In genomic region chr14:55124774-55125372, GRCh38 we compare ENCODE assay signal across 23 cellular contexts. TPM values are rescaled to one million over a fixed set of nuclear protein-coding genes. Genes with fewer than 3 reads are reported as not detected.
DNase-seq lines count a peak whose midpoint lies in the region; ATAC-seq, FAIRE-seq and TF ChIP-seq lines count a peak whose summit lies in the region.
"Had no signal": no experiment of that assay in that cellular context is flagged by ENCODE, and none has a peak within 500 bp of the region (broad histone marks: within the 10 kb centered on the region; RNA-seq: fewer than 3 reads in every experiment).

No MANE protein-coding gene starts in this region.

- FAIRE-seq in small intestine (lab: Jason Lieb, UNC) = no peak

- peaks cover 39% of the 10 kb centered on the region for H3K4me1 Mint-ChIP-seq in activated CD4-positive, alpha-beta memory T cell treated with anti-CD3 and anti-CD28 coated beads, Interleukin-2, amount 10 ng/mL, durations not matched to agents 7 days and 5 days
- H3K4me1 Mint-ChIP-seq in activated CD4-positive, alpha-beta memory T cell treated with anti-CD3 and anti-CD28 coated beads for 36 hours (ENCODE audit: low read depth) = peaks cover 14% of the 10 kb centered on the region
- H3K4me1 Mint-ChIP-seq in CD8-positive, alpha-beta T cell (ENCODE audit: low read depth) = peaks cover 19% of the 10 kb centered on the region

- intact Hi-C loops in activated CD4-positive, alpha-beta memory T cell treated with anti-CD3 and anti-CD28 coated beads for 36 hours (cut with micrococcal nuclease) = loop anchor here (5.0 kb wide), 1 partner anchor 38 kb away; no protein-coding TSS in a partner anchor
- intact Hi-C loops in PC-3 (cut with micrococcal nuclease) = no loop called here
- intact Hi-C loops in esophagus squamous epithelium (cut with DNase I) = no loop called here
- intact Hi-C loops in CD8-positive, alpha-beta T cell (cut with DNase I, micrococcal nuclease) = no loop called here

- H3K4me1 ChIP-seq in PC-3 (ENCODE audit: insufficient read depth, low read length) (peaks cover 61% of the 10 kb centered on the region), esophagus squamous epithelium (peaks cover 42 to 91% (median 68%) of the 10 kb centered on the region in 3 donors), small intestine (ENCODE audit: control insufficient read depth in 2 of 2, insufficient read depth in 1 of 2, low read depth in 1 of 2, low read length in 1 of 2) (peaks cover 18 to 23% of the 10 kb centered on the region in 2 donors)
- peaks cover 6% of the 10 kb centered on the region for H3K4me1 ChIP-seq in effector memory CD4-positive, alpha-beta T cell (ENCODE audit: control insufficient read depth, insufficient read depth, low read length, poor library complexity, severe bottlenecking)
- peaks cover 4% of the 10 kb centered on the region for H3K4me1 ChIP-seq in CD8-positive, alpha-beta T cell (ENCODE audit: insufficient read depth, low read length)

- H3K4me3 Mint-ChIP-seq in activated CD4-positive, alpha-beta memory T cell treated with anti-CD3 and anti-CD28 coated beads, Interleukin-2, amount 10 ng/mL, durations not matched to agents 7 days and 5 days = no peak overlapping the region
- no peak overlapping the region for H3K4me3 Mint-ChIP-seq in activated CD4-positive, alpha-beta memory T cell treated with anti-CD3 and anti-CD28 coated beads for 36 hours
- no peak overlapping the region for H3K4me3 Mint-ChIP-seq in CD8-positive, alpha-beta T cell
- H3K4me3 Mint-ChIP-seq: activated naive CD8-positive, alpha-beta T cell treated with anti-CD3 and anti-CD28 coated beads, Interleukin-2, amount 50 U/mL, for 24 hours; T-cell had no signal

- no peak for ATAC-seq in PC-3
- ATAC-seq in GM19467 (IDR thresholded peaks at IDR 0.05; ENCODE audit: unreplicated experiment) = no peak
- ATAC-seq in CD8-positive, alpha-beta T cell = no peak
- ATAC-seq: activated naive CD8-positive, alpha-beta T cell treated with anti-CD3 and anti-CD28 coated beads, Interleukin-2, amount 50 U/mL, for 24 hours; body of pancreas; stimulated activated naive CD8-positive, alpha-beta T cell treated with anti-CD3 and anti-CD28 coated beads, Interleukin-15, Interleukin-2, amounts not matched to agents 100 U/mL and 50 U/mL, for 24 hours; T-cell had no signal

- H3K9ac ChIP-seq in PC-3 (ENCODE audit: low read length) = no peak overlapping the region

- H3K27me3 Mint-ChIP-seq in activated CD4-positive, alpha-beta memory T cell treated with anti-CD3 and anti-CD28 coated beads, Interleukin-2, amount 10 ng/mL, durations not matched to agents 7 days and 5 days = peaks cover 15% of the 10 kb centered on the region
- H3K27me3 Mint-ChIP-seq in activated CD4-positive, alpha-beta memory T cell treated with anti-CD3 and anti-CD28 coated beads for 36 hours = peaks cover 9% of the 10 kb centered on the region
- peaks cover 16% of the 10 kb centered on the region for H3K27me3 Mint-ChIP-seq in CD8-positive, alpha-beta T cell (ENCODE audit: low read depth)

- H3K9me3 ChIP-seq in PC-3 (ENCODE audit: low read length) (no peaks in the 10 kb centered on the region), esophagus squamous epithelium (no peaks in the 10 kb centered on the region), small intestine (ENCODE audit: control insufficient read depth, low read depth) (no peaks in the 10 kb centered on the region)
- no peaks in the 10 kb centered on the region for H3K9me3 ChIP-seq in effector memory CD4-positive, alpha-beta T cell (ENCODE audit: control insufficient read depth, low read length)
- H3K9me3 ChIP-seq in CD8-positive, alpha-beta T cell (ENCODE audit: low read length) = no peaks in the 10 kb centered on the region
- H3K9me3 ChIP-seq: body of pancreas, SJCRH30, tibial artery had no signal

- H4K20me1 ChIP-seq in PC-3 (ENCODE audit: low read length) = no peaks in the 10 kb centered on the region

- H3K79me2 ChIP-seq in PC-3 (ENCODE audit: low read length) = peaks cover 6% of the 10 kb centered on the region

- peak overlapping the region; percentile 67 for H3K27ac Mint-ChIP-seq in activated CD4-positive, alpha-beta memory T cell treated with anti-CD3 and anti-CD28 coated beads, Interleukin-2, amount 10 ng/mL, durations not matched to agents 7 days and 5 days
- H3K27ac Mint-ChIP-seq in activated CD4-positive, alpha-beta memory T cell treated with anti-CD3 and anti-CD28 coated beads for 36 hours = no peak overlapping the region
- no peak overlapping the region for H3K27ac Mint-ChIP-seq in CD8-positive, alpha-beta T cell
- H3K27ac Mint-ChIP-seq: activated naive CD8-positive, alpha-beta T cell treated with anti-CD3 and anti-CD28 coated beads, Interleukin-2, amount 50 U/mL, for 24 hours; activated T-helper 2 cell treated with anti-CD3 and anti-CD28 coated beads, Interferon-gamma antibody, Interleukin-2, Interleukin-4, amounts not matched to agents 10 μg/mL and 5 μg/mL and 100 μg/mL, durations not matched to agents 14 hours and 24 hours and 36 hours had no signal

- no peak overlapping the region for H3K4me2 ChIP-seq in PC-3 (ENCODE audit: low read length)

- H3K9me3 Mint-ChIP-seq in activated CD4-positive, alpha-beta memory T cell treated with anti-CD3 and anti-CD28 coated beads, Interleukin-2, amount 10 ng/mL, durations not matched to agents 7 days and 5 days = no peaks in the 10 kb centered on the region
- H3K9me3 Mint-ChIP-seq in activated CD4-positive, alpha-beta memory T cell treated with anti-CD3 and anti-CD28 coated beads for 36 hours = no peaks in the 10 kb centered on the region
- H3K9me3 Mint-ChIP-seq in CD8-positive, alpha-beta T cell = no peaks in the 10 kb centered on the region
- H3K9me3 Mint-ChIP-seq: activated naive CD8-positive, alpha-beta T cell treated with anti-CD3 and anti-CD28 coated beads, Interleukin-2, amount 50 U/mL, for 24 hours; activated T-helper 2 cell treated with anti-CD3 and anti-CD28 coated beads, Interferon-gamma antibody, Interleukin-2, Interleukin-4, amounts not matched to agents 10 μg/mL and 5 μg/mL and 100 μg/mL, durations not matched to agents 14 hours and 24 hours and 36 hours; T-cell had no signal

- no peak for DNase-seq in activated CD4-positive, alpha-beta memory T cell treated with anti-CD3 and anti-CD28 coated beads, Interleukin-2, amount 10 ng/mL, durations not matched to agents 7 days and 5 days
- no peak for DNase-seq in activated CD4-positive, alpha-beta memory T cell treated with anti-CD3 and anti-CD28 coated beads for 36 hours
- DNase-seq in PC-3 = no peak
- no peak for DNase-seq in esophagus squamous epithelium (lab: John Stamatoyannopoulos, UW)
- no peak for DNase-seq in small intestine
- DNase-seq in effector memory CD4-positive, alpha-beta T cell = no peak
- DNase-seq in CD8-positive, alpha-beta T cell = no peak
- DNase-seq: 8988T; activated naive CD8-positive, alpha-beta T cell treated with anti-CD3 and anti-CD28 coated beads, Interleukin-2, amount 50 U/mL, for 24 hours; GOT3; head of caudate nucleus; NCI-H345; retina; SJCRH30; stimulated activated CD4-positive, alpha-beta T cell treated with anti-CD3 and anti-CD28 coated beads, Interleukin-12 subunit alpha, Interleukin-12 subunit beta, amount 100 ng/mL, for 4 hours; stimulated activated CD4-positive, alpha-beta T cell treated with anti-CD3 and anti-CD28 coated beads, Interleukin-4, amount 100 ng/mL, for 4 hours; stimulated activated naive CD8-positive, alpha-beta T cell treated with anti-CD3 and anti-CD28 coated beads, Interleukin-15, Interleukin-2, amounts not matched to agents 100 U/mL and 50 U/mL, for 24 hours had no signal

- no peak overlapping the region for H2AFZ ChIP-seq in PC-3 (ENCODE audit: low read length)

- BruUV-seq in PC-3 (replicated peaks; lab: Mats Ljungman, UMichigan) = no TSS peak

- no peak overlapping the region for H3K4me3 ChIP-seq in PC-3 (ENCODE audit: low read length)
- H3K4me3 ChIP-seq in esophagus squamous epithelium = no peak overlapping the region
- no peak overlapping the region for H3K4me3 ChIP-seq in small intestine (ENCODE audit: low read depth in 1 of 2, low read length in 2 of 2)
- H3K4me3 ChIP-seq in effector memory CD4-positive, alpha-beta T cell (ENCODE audit: insufficient read depth, low read depth, low read length, poor library complexity, severe bottlenecking) = no peak overlapping the region
- H3K4me3 ChIP-seq in CD8-positive, alpha-beta T cell (ENCODE audit: low read depth, low read length) = no peak overlapping the region
- H3K4me3 ChIP-seq: body of pancreas, lung, SJCRH30, tibial artery had no signal

- H3K27me3 ChIP-seq in PC-3 (ENCODE audit: low read length) (no peaks in the 10 kb centered on the region), esophagus squamous epithelium (no peaks in the 10 kb centered on the region), small intestine (ENCODE audit: control insufficient read depth in 2 of 2, insufficient read depth in 2 of 2, low read length in 2 of 2) (no peaks in the 10 kb centered on the region)
- no peaks in the 10 kb centered on the region for H3K27me3 ChIP-seq in effector memory CD4-positive, alpha-beta T cell (replicated peaks; ENCODE audit: control insufficient read depth, insufficient read depth, low read length, poor library complexity, severe bottlenecking)
- H3K27me3 ChIP-seq in CD8-positive, alpha-beta T cell (ENCODE audit: insufficient read depth, low read length) = no peaks in the 10 kb centered on the region
- H3K27me3 ChIP-seq: body of pancreas, SJCRH30, tibial artery had no signal

- TF ChIP-seq CTCF in PC-3 (conservative IDR thresholded peaks at IDR 0.05; ENCODE audit: low read depth, low read length) (no peak), esophagus squamous epithelium (IDR thresholded peaks at IDR 0.05) (no peak)
- no peak for TF ChIP-seq CTCF in CD8-positive, alpha-beta T cell (IDR thresholded peaks at IDR 0.05)

- H3K9me2 ChIP-seq in PC-3 (replicated peaks; ENCODE audit: low read length) = no peaks in the 10 kb centered on the region

- H3K36me3 ChIP-seq in PC-3 (ENCODE audit: low read depth, low read length) = no peaks in the 10 kb centered on the region
- H3K36me3 ChIP-seq in esophagus squamous epithelium = no peaks in the 10 kb centered on the region
- no peaks in the 10 kb centered on the region for H3K36me3 ChIP-seq in small intestine (ENCODE audit: control insufficient read depth in 2 of 2, insufficient read depth in 2 of 2, low read length in 2 of 2)
- H3K36me3 ChIP-seq in effector memory CD4-positive, alpha-beta T cell (ENCODE audit: control insufficient read depth, insufficient read depth, low read length) = peaks cover 2% of the 10 kb centered on the region
- no peaks in the 10 kb centered on the region for H3K36me3 ChIP-seq in CD8-positive, alpha-beta T cell (ENCODE audit: insufficient read depth, low read length)
- H3K36me3 ChIP-seq: SJCRH30, tibial artery had no signal

- peaks cover 10% of the 10 kb centered on the region for H3F3A ChIP-seq in PC-3 (ENCODE audit: low read length, unreplicated experiment)

- POLR2A ChIA-PET in activated CD4-positive, alpha-beta memory T cell treated with anti-CD3 and anti-CD28 coated beads, Interleukin-2, amount 10 ng/mL, durations not matched to agents 7 days and 5 days (lab: Charles Lee) = interaction anchor here (0.6 to 9.9 kb wide), 3 partner anchors 19 to 27 kb away, joined by 3 to 177 read pairs (median 15); no protein-coding TSS in a partner anchor
- POLR2A ChIA-PET in activated CD4-positive, alpha-beta memory T cell treated with anti-CD3 and anti-CD28 coated beads for 36 hours (lab: Charles Lee) = no interaction called here
- POLR2A ChIA-PET in PC-3 (lab: Charles Lee; ENCODE audit: unreplicated experiment) = no interaction called here
- POLR2A ChIA-PET in CD8-positive, alpha-beta T cell (lab: Charles Lee) = interaction anchor here (1.2 kb wide), 1 partner anchor 22 kb away, joined by 3 read pairs; no protein-coding TSS in a partner anchor

- CTCF ChIA-PET in activated CD4-positive, alpha-beta memory T cell treated with anti-CD3 and anti-CD28 coated beads, Interleukin-2, amount 10 ng/mL, durations not matched to agents 7 days and 5 days (lab: Charles Lee) = interaction anchor here (0.7 to 1.8 kb wide), 4 partner anchors 22 to 74 kb away, joined by 3 to 9 read pairs (median 4); partner anchors contain the start of gene MAPK1IP1L
- CTCF ChIA-PET in activated CD4-positive, alpha-beta memory T cell treated with anti-CD3 and anti-CD28 coated beads for 36 hours (lab: Charles Lee) = interaction anchor here (1.2 kb wide), 1 partner anchor 33 kb away, joined by 3 read pairs; no protein-coding TSS in a partner anchor
- CTCF ChIA-PET in PC-3 (lab: Charles Lee) = interaction anchor here (0.6 kb wide), 1 partner anchor 37 kb away, joined by 4 read pairs; no protein-coding TSS in a partner anchor
- CTCF ChIA-PET in CD8-positive, alpha-beta T cell (lab: Charles Lee) = interaction anchor here (0.7 to 1.2 kb wide), 3 partner anchors 9 to 35 kb away, joined by 3 read pairs; no protein-coding TSS in a partner anchor

- WGBS in esophagus squamous epithelium, 2 donors = 80 to 85% methylated on average over 6 to 7 of the region's 8 CpGs
- 38 to 71% (median 59%) methylated on average over 8 of the region's 8 CpGs for WGBS in small intestine, 3 donors

- H3K27ac ChIP-seq in PC-3 (ENCODE audit: low read length) (0 out of 2 replicates have a peak overlapping the region, but pooled peaks have one; percentile 82), esophagus squamous epithelium (peak overlapping the region; percentile 78 to 99 (median 98)), small intestine (ENCODE audit: low read depth in 1 of 2, low read length in 1 of 2) (peak overlapping the region; percentile 69 to 88)
- no peak overlapping the region for H3K27ac ChIP-seq in effector memory CD4-positive, alpha-beta T cell (ENCODE audit: insufficient read depth, low read length, poor library complexity, severe bottlenecking)
- H3K27ac ChIP-seq in CD8-positive, alpha-beta T cell (ENCODE audit: low read depth, low read length) = no peak overlapping the region
- H3K27ac ChIP-seq: body of pancreas, SJCRH30, tibial artery had no signal

- no peak for TF ChIP-seq POLR2A in esophagus squamous epithelium (IDR thresholded peaks at IDR 0.05)

- no peaks in the 10 kb centered on the region for H3K36me3 Mint-ChIP-seq in activated CD4-positive, alpha-beta memory T cell treated with anti-CD3 and anti-CD28 coated beads, Interleukin-2, amount 10 ng/mL, durations not matched to agents 7 days and 5 days (ENCODE audit: low read depth)
- H3K36me3 Mint-ChIP-seq in activated CD4-positive, alpha-beta memory T cell treated with anti-CD3 and anti-CD28 coated beads for 36 hours = no peaks in the 10 kb centered on the region
- no peaks in the 10 kb centered on the region for H3K36me3 Mint-ChIP-seq in CD8-positive, alpha-beta T cell
- H3K36me3 Mint-ChIP-seq: T-cell had no signal

RNA-seq across cellular contexts. Expression of gene LGALS3, which starts 4.2 kb away (rescaled TPM):
- 10 to 100 TPM; 70.5 to 71.3 TPM for total RNA-seq in activated CD4-positive, alpha-beta memory T cell treated with anti-CD3 and anti-CD28 coated beads, Interleukin-2, amount 10 ng/mL, durations not matched to agents 7 days and 5 days
- 10 to 100 TPM; 12.3 to 14.5 TPM for total RNA-seq in activated CD4-positive, alpha-beta memory T cell treated with anti-CD3 and anti-CD28 coated beads for 36 hours
- total RNA-seq in PC-3 (2014; rRNA removed) (317 and 333 TPM in 2 replicates), esophagus squamous epithelium (100 to 1,000 TPM; 234 to 565 (median 415) TPM)
- polyA plus RNA-seq in small intestine = 1,000 to 10,000 TPM in 2 of 3 donors, 100 to 1,000 TPM in 1; 593 to 2,279 (median 2,145) TPM
- total RNA-seq in CD8-positive, alpha-beta T cell = 1 to 10 TPM; 7.5 to 7.8 TPM

Comparison
In these comparisons a context has a peak if more than half of its experiments do, and no peak if none do; other contexts are left out.
1. RNA of gene LGALS3, which starts 4.2 kb away (total RNA-seq): 234 to 565 TPM in esophagus squamous epithelium, 317 to 333 TPM in PC-3 and 70.5 to 71.3 TPM in activated CD4-positive, alpha-beta memory T cell treated with anti-CD3 and anti-CD28 coated beads, Interleukin-2, amount 10 ng/mL, durations not matched to agents 7 days and 5 days; 12.3 to 14.5 TPM in activated CD4-positive, alpha-beta memory T cell treated with anti-CD3 and anti-CD28 coated beads for 36 hours and 7.5 to 7.8 TPM in CD8-positive, alpha-beta T cell; every median in the first group is over 4 times any median in the second.
2. POLR2A ChIA-PET loops: an anchor here in activated CD4-positive, alpha-beta memory T cell treated with anti-CD3 and anti-CD28 coated beads, Interleukin-2, amount 10 ng/mL, durations not matched to agents 7 days and 5 days (0.6 to 9.9 kb wide) and CD8-positive, alpha-beta T cell (1.2 kb wide); none called in activated CD4-positive, alpha-beta memory T cell treated with anti-CD3 and anti-CD28 coated beads for 36 hours and PC-3.
3. H3K27ac ChIP-seq: peak in PC-3 (single experiment), esophagus squamous epithelium (4 of 4) and small intestine (2 of 2); none in effector memory CD4-positive, alpha-beta T cell (single experiment) and CD8-positive, alpha-beta T cell (single experiment).